In genomic region chr9:16689352-16689938, GRCh38 we compare ENCODE assay signal across 10 cellular contexts.
DNase-seq lines count a peak whose midpoint lies in the region; ATAC-seq and TF ChIP-seq lines count a peak whose summit lies in the region.
"Had no signal": no experiment of that assay in that cellular context is flagged by ENCODE, and none has a peak within 500 bp of the region (broad histone marks: within the 10 kb centered on the region; RNA-seq: fewer than 3 reads in every experiment).

No MANE protein-coding gene starts in this region.

- no peaks in the 10 kb centered on the region for H3K9me2 ChIP-seq in MM.1S (replicated peaks; ENCODE audit: insufficient read depth, low read length)

- H3K27me3 ChIP-seq in body of pancreas: no peaks in the 10 kb centered on the region
- H3K27me3 ChIP-seq in osteoblast (ENCODE audit: insufficient read depth, low read length): no peaks in the 10 kb centered on the region
- H3K27me3 ChIP-seq in MM.1S (replicated peaks; ENCODE audit: insufficient read depth, low read length): no peaks in the 10 kb centered on the region

- intact Hi-C loops in body of pancreas (cut with DNase I) (no loop called here), posterior vena cava (cut with DNase I) (no loop called here)

- DNase-seq in Daoy (ENCODE audit: low read depth): peak; percentile 32
- peak; percentile 42 for DNase-seq in NCI-H2196 (lab: John Stamatoyannopoulos, UW; ENCODE audit: unreplicated experiment)
- DNase-seq in body of pancreas: peak in 3 of 4 donors; percentile 11 to 51 (median 22)
- DNase-seq in osteoblast (ENCODE audit: insufficient read length, low spot score, missing footprints): no peak
- no peak for DNase-seq in hepatic stellate cell (ENCODE audit: low spot score)
- no peak for DNase-seq in posterior vena cava (ENCODE audit: low spot score)
- no peak for DNase-seq in MM.1S
- DNase-seq: activated effector memory CD4-positive, alpha-beta T cell treated with anti-CD3 and anti-CD28 coated beads, Interleukin-2, amount 50 U/mL, for 16 hours; NCI-H146 had no signal

- H2AFZ ChIP-seq in osteoblast (ENCODE audit: low read length): no peak overlapping the region
- H2AFZ ChIP-seq in MM.1S (ENCODE audit: low read length): no peak overlapping the region

- no peaks in the 10 kb centered on the region for H3F3A ChIP-seq in MM.1S (ENCODE audit: insufficient read depth, low read length)

- no peak for ATAC-seq in body of pancreas
- ATAC-seq in HG02678 (IDR thresholded peaks at IDR 0.05; ENCODE audit: unreplicated experiment): no peak

- peaks cover 72% of the 10 kb centered on the region for H3K79me2 ChIP-seq in osteoblast (ENCODE audit: insufficient read depth, low read length)
- H3K79me2 ChIP-seq in MM.1S (ENCODE audit: low read length): no peaks in the 10 kb centered on the region

- no peak overlapping the region for H3K27ac ChIP-seq in body of pancreas
- peak overlapping the region; percentile 94 for H3K27ac ChIP-seq in osteoblast (ENCODE audit: low read depth, low read length)
- no peak overlapping the region for H3K27ac ChIP-seq in MM.1S (ENCODE audit: low read length)

- H3K9ac ChIP-seq in MM.1S (ENCODE audit: low read length): no peak overlapping the region

- TF ChIP-seq CTCF in body of pancreas (IDR thresholded peaks at IDR 0.05): no peak
- TF ChIP-seq CTCF in osteoblast (IDR thresholded peaks at IDR 0.05; ENCODE audit: extremely low read depth, low read depth, low read length): no peak
- TF ChIP-seq CTCF in MM.1S (IDR thresholded peaks at IDR 0.05; ENCODE audit: low read length): no peak

- H3K4me1 ChIP-seq in body of pancreas (peaks cover 7% of the 10 kb centered on the region), osteoblast (ENCODE audit: insufficient read depth, low read length) (peaks cover 25% of the 10 kb centered on the region), MM.1S (ENCODE audit: low read length) (no peaks in the 10 kb centered on the region)

- H3K36me3 ChIP-seq in body of pancreas (replicated peaks in 1 of 2; ENCODE audit: insufficient read depth in 1 of 2, low read depth in 2 of 2): no peaks in the 10 kb centered on the region
- H3K36me3 ChIP-seq in osteoblast (ENCODE audit: insufficient read depth, low read length): no peaks in the 10 kb centered on the region
- H3K36me3 ChIP-seq in MM.1S (replicated peaks; ENCODE audit: insufficient read depth, low read length): no peaks in the 10 kb centered on the region

- TF ChIP-seq POLR2A in body of pancreas (IDR thresholded peaks at IDR 0.05): no peak

- H3K4me2 ChIP-seq in osteoblast (ENCODE audit: insufficient read depth, low read length): no peak overlapping the region
- no peak overlapping the region for H3K4me2 ChIP-seq in MM.1S (ENCODE audit: low read depth, low read length)

- H3K9me3 ChIP-seq in body of pancreas: no peaks in the 10 kb centered on the region
- H3K9me3 ChIP-seq in osteoblast (ENCODE audit: low read depth, low read length): no peaks in the 10 kb centered on the region
- H3K9me3 ChIP-seq in MM.1S (replicated peaks; ENCODE audit: insufficient read depth, low read length): no peaks in the 10 kb centered on the region

- H3K4me3 ChIP-seq in body of pancreas (no peak overlapping the region), osteoblast (ENCODE audit: insufficient read depth, low read length) (no peak overlapping the region), MM.1S (ENCODE audit: low read length) (no peak overlapping the region)

- WGBS in body of pancreas, 2 donors: 43 to 45% methylated on average over 5 of the region's 5 CpGs

- no peaks in the 10 kb centered on the region for H4K20me1 ChIP-seq in osteoblast (ENCODE audit: insufficient read depth, low read length)
- no peaks in the 10 kb centered on the region for H4K20me1 ChIP-seq in MM.1S (ENCODE audit: insufficient read depth, low read length)

Comparison
In these comparisons a context has a peak if more than half of its experiments do, and no peak if none do; other contexts are left out.
1. DNase-seq: peak in Daoy (single experiment), NCI-H2196 (single experiment) and body of pancreas (3 of 4); none in osteoblast (single experiment), hepatic stellate cell (single experiment), posterior vena cava (single experiment) and MM.1S (single experiment).